Comparison of ENCODE assay signal across 1 cellular context in genomic region chr5:21225223-21226064, GRCh38.
TF ChIP-seq lines count a peak whose summit lies in the region.

No MANE protein-coding gene starts in this region.

TF ChIP-seq in WTC11, 78 proteins besides CTCF, POLR2A, EP300 and RAD21 (continued from another document):
- TF ChIP-seq ZNF532 (CRISPR knock-in tag; IDR thresholded peaks at IDR 0.05; ENCODE audit: borderline replicate concordance): no peak
- TF ChIP-seq NFE2L1 (CRISPR knock-in tag; IDR thresholded peaks at IDR 0.05): no peak
- TF ChIP-seq ZNF416 (CRISPR knock-in tag; IDR thresholded peaks at IDR 0.05): no peak
- no peak for TF ChIP-seq NFATC4 (CRISPR knock-in tag; IDR thresholded peaks at IDR 0.05)
- TF ChIP-seq ZBTB21 (CRISPR knock-in tag; IDR thresholded peaks at IDR 0.05; ENCODE audit: borderline replicate concordance): no peak
